Comparison of ENCODE assay signal across 8 cellular contexts in genomic region chr6:2877057-2877882, GRCh38. TPM values are rescaled to one million over a fixed set of nuclear protein-coding genes. Genes with fewer than 3 reads are reported as not detected.
DNase-seq lines count a peak whose midpoint lies in the region; ATAC-seq and TF ChIP-seq lines count a peak whose summit lies in the region.

No MANE protein-coding gene starts in this region.

- H3K27ac ChIP-seq in right atrium auricular region = peak overlapping the region; percentile 76 to 78

- H3K27me3 Mint-ChIP-seq in activated T-helper 1 cell treated with anti-CD3 and anti-CD28 coated beads, Interleukin-12 subunit alpha, Interleukin-12 subunit beta, Interleukin-2, Interleukin-4 antibody, amounts not matched to agents 30 ng/mL and 10 ng/mL and 1 ng/mL, durations not matched to agents 14 hours and 24 hours and 36 hours (ENCODE audit: insufficient read depth) = no peaks in the 10 kb centered on the region

- intact Hi-C loops in activated T-helper 1 cell treated with anti-CD3 and anti-CD28 coated beads, Interleukin-12 subunit alpha, Interleukin-12 subunit beta, Interleukin-2, Interleukin-4 antibody, amounts not matched to agents 30 ng/mL and 10 ng/mL and 1 ng/mL, durations not matched to agents 14 hours and 24 hours and 36 hours (cut with micrococcal nuclease) = no loop called here

- H3K9me3 Mint-ChIP-seq in activated T-helper 1 cell treated with anti-CD3 and anti-CD28 coated beads, Interleukin-12 subunit alpha, Interleukin-12 subunit beta, Interleukin-2, Interleukin-4 antibody, amounts not matched to agents 30 ng/mL and 10 ng/mL and 1 ng/mL, durations not matched to agents 14 hours and 24 hours and 36 hours = peaks cover 3% of the 10 kb centered on the region

- H3K4me3 ChIP-seq in right atrium auricular region (no peak overlapping the region), skeletal muscle satellite cell (ENCODE audit: low read length) (peak overlapping the region; percentile 45)

- peak overlapping the region; percentile 46 for H3K4me3 Mint-ChIP-seq in activated T-helper 1 cell treated with anti-CD3 and anti-CD28 coated beads, Interleukin-12 subunit alpha, Interleukin-12 subunit beta, Interleukin-2, Interleukin-4 antibody, amounts not matched to agents 30 ng/mL and 10 ng/mL and 1 ng/mL, durations not matched to agents 14 hours and 24 hours and 36 hours

- in situ Hi-C loops in GM13977 (cut with MboI; ENCODE audit: low pct_unique_long_range_greater_than_20kb, low sequenced_read_pairs, unreplicated experiment) = no loop called here

- H3K36me3 Mint-ChIP-seq in activated T-helper 1 cell treated with anti-CD3 and anti-CD28 coated beads, Interleukin-12 subunit alpha, Interleukin-12 subunit beta, Interleukin-2, Interleukin-4 antibody, amounts not matched to agents 30 ng/mL and 10 ng/mL and 1 ng/mL, durations not matched to agents 14 hours and 24 hours and 36 hours (ENCODE audit: low read depth) = peaks cover 11% of the 10 kb centered on the region

- H3K9me3 ChIP-seq in right atrium auricular region = no peaks in the 10 kb centered on the region
- H3K9me3 ChIP-seq in skeletal muscle satellite cell (replicated peaks; ENCODE audit: low read length) = no peaks in the 10 kb centered on the region

- no peak for TF ChIP-seq CTCF in right atrium auricular region (IDR thresholded peaks at IDR 0.05)
- TF ChIP-seq CTCF in GM13977 (IDR thresholded peaks at IDR 0.05; ENCODE audit: extremely low read depth, insufficient read depth, missing control alignments) = no peak

- peak; percentile 41 for DNase-seq in HS-5 (ENCODE audit: low read depth)
- DNase-seq in activated T-helper 1 cell treated with anti-CD3 and anti-CD28 coated beads, Interleukin-12 subunit alpha, Interleukin-12 subunit beta, Interleukin-2, Interleukin-4 antibody, amounts not matched to agents 30 ng/mL and 10 ng/mL and 1 ng/mL, durations not matched to agents 14 hours and 24 hours and 36 hours (ENCODE audit: low spot score) = no peak
- no peak for DNase-seq in right atrium auricular region (ENCODE audit: low spot score)
- no peak for DNase-seq in stimulated activated CD4-positive, alpha-beta T cell treated with anti-CD3 and anti-CD28 coated beads, Interleukin-2, amount 100 ng/mL, for 24 hours
- no peak for DNase-seq in GM13977 (ENCODE audit: low spot score)

- peak overlapping the region; percentile 61 for H3K9ac ChIP-seq in skeletal muscle satellite cell (ENCODE audit: low read depth, low read length)

- H3K27me3 ChIP-seq in right atrium auricular region (no peaks in the 10 kb centered on the region), skeletal muscle satellite cell (ENCODE audit: control insufficient read depth, insufficient read depth, low read length) (peaks cover 33% of the 10 kb centered on the region)

- H3K4me1 ChIP-seq in right atrium auricular region (peaks cover 0 to 28% of the 10 kb centered on the region in 2 donors), skeletal muscle satellite cell (ENCODE audit: control insufficient read depth, insufficient read depth, low read length) (peaks cover 25% of the 10 kb centered on the region)

- peaks cover 84% of the 10 kb centered on the region for H3K4me1 Mint-ChIP-seq in activated T-helper 1 cell treated with anti-CD3 and anti-CD28 coated beads, Interleukin-12 subunit alpha, Interleukin-12 subunit beta, Interleukin-2, Interleukin-4 antibody, amounts not matched to agents 30 ng/mL and 10 ng/mL and 1 ng/mL, durations not matched to agents 14 hours and 24 hours and 36 hours (ENCODE audit: low read depth)

- H3K36me3 ChIP-seq in right atrium auricular region (no peaks in the 10 kb centered on the region), skeletal muscle satellite cell (ENCODE audit: insufficient read depth, low read length) (no peaks in the 10 kb centered on the region)

- peak overlapping the region; percentile 76 for H3K4me2 ChIP-seq in skeletal muscle satellite cell (ENCODE audit: low read length)

- ATAC-seq in HG03135 (IDR thresholded peaks at IDR 0.05; ENCODE audit: unreplicated experiment) = no peak
- ATAC-seq in HG03025 (IDR thresholded peaks at IDR 0.05; ENCODE audit: low FRiP score, unreplicated experiment) = no peak

- peak overlapping the region; percentile 98 for H3K27ac Mint-ChIP-seq in activated T-helper 1 cell treated with anti-CD3 and anti-CD28 coated beads, Interleukin-12 subunit alpha, Interleukin-12 subunit beta, Interleukin-2, Interleukin-4 antibody, amounts not matched to agents 30 ng/mL and 10 ng/mL and 1 ng/mL, durations not matched to agents 14 hours and 24 hours and 36 hours

RNA-seq across cellular contexts. Expression of gene SERPINB9, which starts 25.8 kb away (rescaled TPM):
- 86.8 and 87.2 TPM in 2 replicates for total RNA-seq in activated T-helper 1 cell treated with anti-CD3 and anti-CD28 coated beads, Interleukin-12 subunit alpha, Interleukin-12 subunit beta, Interleukin-2, Interleukin-4 antibody, amounts not matched to agents 30 ng/mL and 10 ng/mL and 1 ng/mL, durations not matched to agents 14 hours and 24 hours and 36 hours
- total RNA-seq in right atrium auricular region = 10 to 100 TPM; 11.2 to 17.5 TPM
- 0.22 and 0.25 TPM in 2 replicates for total RNA-seq in skeletal muscle satellite cell (2012; rRNA removed)

RNA-seq across cellular contexts. Expression of gene SERPINB1, which starts 35.6 kb away (rescaled TPM):
- total RNA-seq in activated T-helper 1 cell treated with anti-CD3 and anti-CD28 coated beads, Interleukin-12 subunit alpha, Interleukin-12 subunit beta, Interleukin-2, Interleukin-4 antibody, amounts not matched to agents 30 ng/mL and 10 ng/mL and 1 ng/mL, durations not matched to agents 14 hours and 24 hours and 36 hours = 79.5 and 80.1 TPM in 2 replicates
- total RNA-seq in right atrium auricular region = 10 to 100 TPM; 26.6 to 27.3 TPM
- total RNA-seq in skeletal muscle satellite cell (2012; rRNA removed) = 7.6 and 14.4 TPM in 2 replicates
